ENCODE assay signal across 8 cellular contexts in the genomic region with DNA sequence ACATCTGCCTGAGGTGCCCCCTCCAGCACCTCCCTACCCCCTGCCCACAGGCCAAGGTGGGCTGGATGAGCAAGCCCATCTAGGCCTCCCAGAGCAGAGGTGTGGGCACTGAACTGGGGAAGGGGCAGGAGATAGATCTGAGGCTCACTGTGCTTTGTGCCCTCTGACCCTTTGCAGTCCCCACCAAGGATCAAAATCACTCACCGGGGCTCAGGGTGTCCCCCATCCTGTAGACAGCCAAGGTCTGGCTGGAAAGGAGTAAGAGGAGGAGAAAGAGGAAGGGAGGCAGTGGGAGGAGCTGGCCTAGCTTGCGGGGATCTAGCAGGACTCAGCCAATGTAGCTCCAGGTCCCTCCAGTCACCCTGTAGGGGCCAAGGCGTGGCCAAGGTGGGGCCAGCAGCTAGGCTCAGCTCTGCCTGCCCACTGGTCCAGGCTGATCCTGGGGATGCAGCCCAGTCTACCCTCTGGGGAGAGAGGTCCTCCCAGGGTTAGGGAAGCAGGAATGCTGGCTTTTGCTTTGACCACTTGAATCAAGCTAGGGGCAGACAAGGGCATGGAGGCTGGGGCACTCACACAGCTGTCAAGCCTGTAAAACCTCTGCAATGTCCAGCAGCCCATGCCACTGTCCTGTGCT. TPM values are rescaled to one million over a fixed set of nuclear protein-coding genes. Genes with fewer than 3 reads are reported as not detected.
A peak's percentile ranks its signal among the peaks of the same experiment; 100 is the strongest.
DNase-seq lines count a peak whose midpoint lies in the region; ATAC-seq and TF ChIP-seq lines count a peak whose summit lies in the region.

No MANE protein-coding gene starts in this region.

- H3K9ac ChIP-seq in smooth muscle cell (ENCODE audit: low read depth) = peak overlapping the region; percentile 97

- ATAC-seq in left cardiac atrium (peak in 1 of 2 donors; percentile 9), left lobe of liver (no peak)

- H3K4me1 Mint-ChIP-seq in activated T-cell treated with anti-CD3 and anti-CD28 coated beads, Interleukin-2, amount 50 U/mL, for 24 hours (ENCODE audit: low read depth) = peaks cover 27% of the 10 kb centered on the region

- H3K27me3 Mint-ChIP-seq in activated T-cell treated with anti-CD3 and anti-CD28 coated beads, Interleukin-2, amount 50 U/mL, for 24 hours = no peaks in the 10 kb centered on the region

- no peaks in the 10 kb centered on the region for H3F3A ChIP-seq in smooth muscle cell (ENCODE audit: low read depth)

- H3K9me3 ChIP-seq in smooth muscle cell (replicated peaks; ENCODE audit: low read depth) = no peaks in the 10 kb centered on the region

- H3K27ac ChIP-seq in smooth muscle cell (ENCODE audit: low read depth) = peak overlapping the region; percentile 91

- peak overlapping the region; percentile 98 for H3K4me2 ChIP-seq in smooth muscle cell

- no peaks in the 10 kb centered on the region for H3K27me3 ChIP-seq in smooth muscle cell (ENCODE audit: low read depth)

- peaks cover 66% of the 10 kb centered on the region for H3K79me2 ChIP-seq in smooth muscle cell (ENCODE audit: low read depth)

- H2AFZ ChIP-seq in smooth muscle cell (ENCODE audit: low read depth) = no peak overlapping the region

- H3K4me3 Mint-ChIP-seq in activated T-cell treated with anti-CD3 and anti-CD28 coated beads, Interleukin-2, amount 50 U/mL, for 24 hours = peak overlapping the region; percentile 98

- no peaks in the 10 kb centered on the region for H3K9me3 Mint-ChIP-seq in activated T-cell treated with anti-CD3 and anti-CD28 coated beads, Interleukin-2, amount 50 U/mL, for 24 hours

- peaks cover 62% of the 10 kb centered on the region for H4K20me1 ChIP-seq in smooth muscle cell (ENCODE audit: low read depth)

- H3K27ac Mint-ChIP-seq in activated T-cell treated with anti-CD3 and anti-CD28 coated beads, Interleukin-2, amount 50 U/mL, for 24 hours = peak overlapping the region; percentile 94

- peaks cover 20% of the 10 kb centered on the region for H3K4me1 ChIP-seq in smooth muscle cell (ENCODE audit: low read depth)

- peak overlapping the region; percentile 83 for H3K4me3 ChIP-seq in smooth muscle cell

- WGBS in smooth muscle cell (ENCODE audit: low lambda C conversion rate) = 54% methylated on average over 3 of the region's 3 CpGs

- H3K36me3 ChIP-seq in smooth muscle cell (ENCODE audit: low read depth) = no peaks in the 10 kb centered on the region

- intact Hi-C loops in left cardiac atrium (cut with DNase I) = no loop called here

- TF ChIP-seq CTCF in smooth muscle cell (IDR thresholded peaks at IDR 0.05; ENCODE audit: borderline replicate concordance, insufficient read depth, poor library complexity, severe bottlenecking) = no peak

- H3K36me3 Mint-ChIP-seq in activated T-cell treated with anti-CD3 and anti-CD28 coated beads, Interleukin-2, amount 50 U/mL, for 24 hours (ENCODE audit: low read depth) = peaks cover 22% of the 10 kb centered on the region

- no peak for DNase-seq in activated T-cell treated with anti-CD3 and anti-CD28 coated beads, Interleukin-2, amount 50 U/mL, for 24 hours
- DNase-seq in activated T-cell treated with anti-CD3 and anti-CD28 coated beads for 4 hours (no peak), UCSD-AML1 (lab: John Stamatoyannopoulos, UW; ENCODE audit: unreplicated experiment) (peak; percentile 29), left cardiac atrium (peak; percentile 50), smooth muscle cell (lab: John Stamatoyannopoulos, UW; ENCODE audit: unreplicated experiment) (no peak), NCI-H524 treated with DMSO at 0.1 percent for 48 hours (lab: John Stamatoyannopoulos, UW) (no peak), left lobe of liver (ENCODE audit: low spot score) (no peak)
- no peak for DNase-seq in activated CD8-positive, alpha-beta memory T cell treated with anti-CD3 and anti-CD28 coated beads, Interleukin-2, amount 50 U/mL, for 4 hours

RNA-seq across cellular contexts. Expression of a gene that starts 1.8 kb away (rescaled TPM):
- 10 to 100 TPM; 52.0 to 98.2 TPM for total RNA-seq in left cardiac atrium
- total RNA-seq in smooth muscle cell = 47.7 and 74.3 TPM in 2 replicates
- polyA plus RNA-seq in smooth muscle cell = 92.4 and 107 TPM in 2 replicates
- 20.1 TPM for total RNA-seq in left lobe of liver

RNA-seq across cellular contexts. Expression of a gene that starts 13.6 kb away (rescaled TPM):
- not detected for total RNA-seq in left cardiac atrium
- not detected in 2 replicates for total RNA-seq in smooth muscle cell
- not detected in 2 replicates for polyA plus RNA-seq in smooth muscle cell
- total RNA-seq in left lobe of liver = not detected

RNA-seq across cellular contexts. Expression of a gene that starts 22.7 kb away (rescaled TPM):
- total RNA-seq in left cardiac atrium (10 to 100 TPM; 12.8 to 22.6 TPM), smooth muscle cell (12.9 and 14.3 TPM in 2 replicates), left lobe of liver (172 TPM)
- 34.6 and 35.5 TPM in 2 replicates for polyA plus RNA-seq in smooth muscle cell

RNA-seq across cellular contexts. Expression of a gene that starts 30.0 kb away (rescaled TPM):
- total RNA-seq in left cardiac atrium (10 to 100 TPM; 54.9 to 64.5 TPM), smooth muscle cell (17.3 and 18.5 TPM in 2 replicates), left lobe of liver (21.7 TPM)
- polyA plus RNA-seq in smooth muscle cell = 38.4 and 44.7 TPM in 2 replicates

RNA-seq across cellular contexts. Expression of a gene that starts 32.6 kb away (rescaled TPM):
- 1 to 10 TPM; 1.1 to 2.7 TPM for total RNA-seq in left cardiac atrium
- total RNA-seq in smooth muscle cell = not detected in 2 replicates
- not detected in 2 replicates for polyA plus RNA-seq in smooth muscle cell
- total RNA-seq in left lobe of liver = 1.0 TPM

Comparison
In these comparisons a context has a peak if more than half of its experiments do, and no peak if none do; other contexts are left out.
1. DNase-seq: peak in UCSD-AML1 (single experiment) and left cardiac atrium (single experiment); none in activated T-cell treated with anti-CD3 and anti-CD28 coated beads, Interleukin-2, amount 50 U/mL, for 24 hours (single experiment), activated T-cell treated with anti-CD3 and anti-CD28 coated beads for 4 hours (single experiment), smooth muscle cell (single experiment), NCI-H524 treated with DMSO at 0.1 percent for 48 hours (single experiment), left lobe of liver (single experiment) and activated CD8-positive, alpha-beta memory T cell treated with anti-CD3 and anti-CD28 coated beads, Interleukin-2, amount 50 U/mL, for 4 hours (single experiment).